Comparison of ENCODE assay signal across 16 cellular contexts in the genomic region with DNA sequence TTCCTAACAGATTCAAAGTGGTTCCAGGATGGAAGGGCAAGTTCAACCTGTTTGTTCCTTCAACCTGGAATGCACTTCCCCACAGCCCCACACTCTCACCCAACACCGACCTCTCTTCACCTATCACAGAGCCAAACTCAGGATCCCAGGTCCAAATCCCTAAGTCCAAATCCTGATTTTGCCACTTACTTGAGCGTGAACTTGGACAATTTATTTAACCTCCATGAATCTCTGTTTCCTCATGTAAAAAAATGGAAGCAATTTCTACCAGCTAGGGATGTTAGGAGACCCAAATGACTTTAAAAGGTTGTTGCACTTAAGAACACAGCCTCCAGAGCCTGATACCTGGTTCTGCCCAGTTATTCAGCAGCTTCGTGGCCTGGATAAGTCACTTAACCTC. TPM values are rescaled to one million over a fixed set of nuclear protein-coding genes. Genes with fewer than 3 reads are reported as not detected.
A peak's percentile ranks its signal among the peaks of the same experiment; 100 is the strongest.
DNase-seq lines count a peak whose midpoint lies in the region; ATAC-seq, FAIRE-seq and TF ChIP-seq lines count a peak whose summit lies in the region.
"Had no signal": no experiment of that assay in that cellular context is flagged by ENCODE, and none has a peak within 500 bp of the region (broad histone marks: within the 10 kb centered on the region; RNA-seq: fewer than 3 reads in every experiment).

No MANE protein-coding gene starts in this region.

- no peaks in the 10 kb centered on the region for H3K9me2 ChIP-seq in PC-9 (ENCODE audit: insufficient read depth)

- no peaks in the 10 kb centered on the region for H4K20me1 ChIP-seq in BLaER1 treated with 17β-estradiol and CSF1 and Interleukin-3, amounts not matched to agents 10 nM and 100 nM
- H4K20me1 ChIP-seq in PC-9 (ENCODE audit: insufficient read depth) (no peaks in the 10 kb centered on the region), endothelial cell of umbilical vein (replicated peaks; ENCODE audit: control insufficient read depth, extremely low read depth, insufficient read depth, low read length) (no peaks in the 10 kb centered on the region)

- dilution Hi-C loops in endothelial cell of umbilical vein (cut with MboI; ENCODE audit: extremely low pct_ligation_motif_present, low sequenced_read_pairs), result no loop called here

- no peaks in the 10 kb centered on the region for H3K36me3 Mint-ChIP-seq in natural killer cell treated with Interleukin-12 subunit alpha and Interleukin-12 subunit beta and Interleukin-15 and Interleukin-18, amount 100 ng/mL, for 72 hours
- H3K36me3 Mint-ChIP-seq: CD4-positive, alpha-beta memory T cell had no signal

- H3K4me3 ChIP-seq in BLaER1 treated with 17β-estradiol and CSF1 and Interleukin-3, amounts not matched to agents 10 nM and 100 nM, result no peak overlapping the region
- H3K4me3 ChIP-seq in PC-9 (no peak overlapping the region), endothelial cell of umbilical vein (replicated peaks in 1 of 3; ENCODE audit: insufficient read depth in 1 of 3, low read depth in 1 of 3, low read length in 3 of 3) (no peak overlapping the region)
- H3K4me3 ChIP-seq: SJCRH30 had no signal

- peaks cover 8 to 41% (median 15%) of the 10 kb centered on the region in 10 experiments; a peak in 19 of 20 replicates for H3K4me1 ChIP-seq in BLaER1 treated with 17β-estradiol and CSF1 and Interleukin-3, amounts not matched to agents 10 nM and 100 nM
- peaks cover 54% of the 10 kb centered on the region for H3K4me1 ChIP-seq in PC-9 (replicated peaks; ENCODE audit: insufficient read depth)
- H3K4me1 ChIP-seq in endothelial cell of umbilical vein (ENCODE audit: control insufficient read depth, extremely low read depth, insufficient read depth, low read length), result peaks cover 56% of the 10 kb centered on the region
- H3K4me1 ChIP-seq: BE2C, SJCRH30 had no signal

- no peak overlapping the region; a peak in 1 of 22 replicates for H3K27ac ChIP-seq in BLaER1 treated with 17β-estradiol and CSF1 and Interleukin-3, amounts not matched to agents 10 nM and 100 nM
- peak overlapping the region; percentile 54 for H3K27ac ChIP-seq in PC-9
- H3K27ac ChIP-seq in endothelial cell of umbilical vein (ENCODE audit: insufficient read depth, low read depth, low read length), result peak overlapping the region; percentile 93
- H3K27ac ChIP-seq: SJCRH30 had no signal

- H3K79me2 ChIP-seq in PC-9 (ENCODE audit: low read depth) (no peaks in the 10 kb centered on the region), endothelial cell of umbilical vein (ENCODE audit: control insufficient read depth, insufficient read depth, low read length) (no peaks in the 10 kb centered on the region)

- no peaks in the 10 kb centered on the region for H3K9me3 Mint-ChIP-seq in natural killer cell treated with Interleukin-12 subunit alpha and Interleukin-12 subunit beta and Interleukin-15 and Interleukin-18, amount 100 ng/mL, for 72 hours

- CTCF ChIA-PET in PC-9 (lab: Charles Lee), result interaction anchor here (0.6 kb wide), 1 partner anchor 384 kb away, joined by 3 read pairs; no protein-coding TSS in a partner anchor
- CTCF ChIA-PET in endothelial cell of umbilical vein (lab: Charles Lee), result interaction anchor here (0.7 to 2.3 kb wide), 5 partner anchors 18 to 49 kb away, joined by 3 to 12 read pairs (median 6); partner anchors contain the start of gene PVR

- H3K4me3 Mint-ChIP-seq in natural killer cell treated with Interleukin-12 subunit alpha and Interleukin-12 subunit beta and Interleukin-15 and Interleukin-18, amount 100 ng/mL, for 72 hours, result peak overlapping the region; percentile 12

- POLR2A ChIA-PET in PC-9 (lab: Charles Lee; ENCODE audit: unreplicated experiment) (no interaction called here), endothelial cell of umbilical vein (lab: Charles Lee) (interaction anchor here (1.1 to 1.2 kb wide), 3 partner anchors 18 to 36 kb away, joined by 4 to 8 read pairs (median 7); partner anchors contain the start of gene PVR)

- H3K4me2 ChIP-seq in BLaER1 treated with 17β-estradiol and CSF1 and Interleukin-3, amounts not matched to agents 10 nM and 100 nM, result peak overlapping the region in 8 of 11 experiments; percentile 23 to 80 (median 68); a peak in 13 of 22 replicates
- H3K4me2 ChIP-seq in PC-9 (peak overlapping the region; percentile 38), endothelial cell of umbilical vein (ENCODE audit: insufficient read depth, low read length) (peak overlapping the region; percentile 42)

- TF ChIP-seq CTCF in PC-9 (conservative IDR thresholded peaks at IDR 0.05) (no peak), endothelial cell of umbilical vein (IDR thresholded peaks at IDR 0.05; ENCODE audit: extremely low read depth in 1 of 2, insufficient read depth in 1 of 2, low read depth in 1 of 2, low read length in 2 of 2) (no peak)

- no peak for ATAC-seq in natural killer cell treated with Interleukin-12 subunit alpha and Interleukin-12 subunit beta and Interleukin-15 and Interleukin-18, amount 100 ng/mL, for 72 hours
- ATAC-seq in HG02588 (IDR thresholded peaks at IDR 0.05; ENCODE audit: unreplicated experiment), result no peak

- H3F3A ChIP-seq in PC-9 (ENCODE audit: insufficient read depth, low read depth), result peaks cover 40% of the 10 kb centered on the region; the same call in 1 of the 2 replicates

- H3K9ac ChIP-seq in BLaER1 treated with 17β-estradiol and CSF1 and Interleukin-3, amounts not matched to agents 10 nM and 100 nM, result no peak overlapping the region
- H3K9ac ChIP-seq in endothelial cell of umbilical vein (replicated peaks; ENCODE audit: extremely low read depth, insufficient read depth, low read length), result peak overlapping the region; percentile 43

- H3K27me3 ChIP-seq in BLaER1 treated with 17β-estradiol and CSF1 and Interleukin-3, amounts not matched to agents 10 nM and 100 nM, result no peaks in the 10 kb centered on the region
- H3K27me3 ChIP-seq in PC-9 (ENCODE audit: insufficient read depth, low read depth) (no peaks in the 10 kb centered on the region), endothelial cell of umbilical vein (ENCODE audit: control insufficient read depth in 2 of 2, insufficient read depth in 2 of 2, low read length in 2 of 2) (no peaks in the 10 kb centered on the region)
- H3K27me3 ChIP-seq: BE2C, SJCRH30 had no signal

- BruUV-seq in PC-9 (replicated peaks; lab: Mats Ljungman, UMichigan) (no TSS peak), endothelial cell of umbilical vein (replicated peaks; lab: Mats Ljungman, UMichigan) (no TSS peak)

- no peak for DNase-seq in PC-9
- DNase-seq in endothelial cell of umbilical vein (ENCODE audit: low read depth, low spot score), result no peak
- no peak for DNase-seq in natural killer cell treated with Interleukin-12 subunit alpha and Interleukin-12 subunit beta and Interleukin-15 and Interleukin-18, amount 100 ng/mL, for 72 hours (ENCODE audit: low spot score)
- DNase-seq in SW480 (ENCODE audit: low spot score), result no peak
- no peak for DNase-seq in middle frontal gyrus (ENCODE audit: extremely low spot score, low spot score)
- DNase-seq: BE2C; CD4-positive, alpha-beta memory T cell; H7; KBM-7; NCI-H2171; NCI-H446; RPMI8226 had no signal

- H3K9me3 ChIP-seq in BLaER1 treated with 17β-estradiol and CSF1 and Interleukin-3, amounts not matched to agents 10 nM and 100 nM (replicated peaks in 1 of 11), result peaks cover 0 to 11% (median 0%) of the 10 kb centered on the region in 11 experiments; a peak in 2 of 22 replicates
- H3K9me3 ChIP-seq in PC-9 (ENCODE audit: insufficient read depth, low read depth) (no peaks in the 10 kb centered on the region), endothelial cell of umbilical vein (replicated peaks; ENCODE audit: control insufficient read depth, insufficient read depth, low read length) (no peaks in the 10 kb centered on the region)
- H3K9me3 ChIP-seq: BE2C, SJCRH30 had no signal

- peaks cover 0 to 4% of the 10 kb centered on the region in 2 donors for H3K27me3 Mint-ChIP-seq in natural killer cell treated with Interleukin-12 subunit alpha and Interleukin-12 subunit beta and Interleukin-15 and Interleukin-18, amount 100 ng/mL, for 72 hours

- no peak for TF ChIP-seq POLR2A in endothelial cell of umbilical vein (IDR thresholded peaks at IDR 0.05; ENCODE audit: low read depth, low read length)

- H3K4me1 Mint-ChIP-seq in natural killer cell treated with Interleukin-12 subunit alpha and Interleukin-12 subunit beta and Interleukin-15 and Interleukin-18, amount 100 ng/mL, for 72 hours (ENCODE audit: low read depth in 2 of 2), result peaks cover 13 to 22% of the 10 kb centered on the region in 2 donors

- H3K36me3 ChIP-seq in BLaER1 treated with 17β-estradiol and CSF1 and Interleukin-3, amounts not matched to agents 10 nM and 100 nM, result no peaks in the 10 kb centered on the region
- no peaks in the 10 kb centered on the region for H3K36me3 ChIP-seq in PC-9 (ENCODE audit: low read depth)
- no peaks in the 10 kb centered on the region for H3K36me3 ChIP-seq in endothelial cell of umbilical vein (ENCODE audit: control insufficient read depth in 2 of 2, extremely low read depth in 1 of 2, insufficient read depth in 2 of 2, low read length in 2 of 2)
- H3K36me3 ChIP-seq: BE2C, SJCRH30 had no signal

- no peak for FAIRE-seq in endothelial cell of umbilical vein (lab: Jason Lieb, UNC)

- no peaks in the 10 kb centered on the region for H3K9me1 ChIP-seq in endothelial cell of umbilical vein (replicated peaks; ENCODE audit: control insufficient read depth, extremely low read depth, insufficient read depth, low read length)

- H2AFZ ChIP-seq in PC-9 (no peak overlapping the region), endothelial cell of umbilical vein (ENCODE audit: low read depth, low read length) (no peak overlapping the region)

- peak overlapping the region in 1 of 2 donors; percentile 78 for H3K27ac Mint-ChIP-seq in natural killer cell treated with Interleukin-12 subunit alpha and Interleukin-12 subunit beta and Interleukin-15 and Interleukin-18, amount 100 ng/mL, for 72 hours
- H3K27ac Mint-ChIP-seq: CD4-positive, alpha-beta memory T cell had no signal

- intact Hi-C loops in PC-9 (cut with micrococcal nuclease; ENCODE audit: unreplicated experiment), result no loop called here
- intact Hi-C loops in endothelial cell of umbilical vein (cut with micrococcal nuclease), result loop anchor here (1.0 kb wide), 5 partner anchors 18 to 77 kb away; partner anchors contain the start of gene PVR

RNA-seq across cellular contexts. Expression of gene IGSF23, which starts 5.4 kb away (rescaled TPM):
- not detected in 2 replicates for total RNA-seq in PC-9 (2021)
- total RNA-seq in endothelial cell of umbilical vein, result 0.35 TPM in 1 of 2 replicates, not detected in the other
- polyA plus RNA-seq in endothelial cell of umbilical vein, result 0.73 and 0.81 TPM in 2 replicates
- 0.58 and 0.59 TPM in 2 replicates for polyA plus RNA-seq in endothelial cell of umbilical vein (2011; cell fraction: cytosol; rRNA removed)
- 0.28 and 0.39 TPM in 2 replicates for polyA plus RNA-seq in endothelial cell of umbilical vein (2011; cell fraction: nucleus; rRNA removed)
- polyA plus RNA-seq in endothelial cell of umbilical vein (2012), result 0.78 and 1.4 TPM in 2 replicates
- 0.42 TPM in 1 of 2 replicates, not detected in the other for polyA minus RNA-seq in endothelial cell of umbilical vein
- not detected for polyA minus RNA-seq in endothelial cell of umbilical vein (2011; cell fraction: cytosol; rRNA and poly(A)+ RNA removed)
- not detected in 2 replicates for polyA minus RNA-seq in endothelial cell of umbilical vein (2011; cell fraction: nucleus; rRNA and poly(A)+ RNA removed)
- not detected for total RNA-seq in natural killer cell treated with Interleukin-12 subunit alpha and Interleukin-12 subunit beta and Interleukin-15 and Interleukin-18, amount 100 ng/mL, for 72 hours
- total RNA-seq: CD4-positive, alpha-beta memory T cell; H7; OCI-LY7; SJCRH30 had no signal
- polyA plus RNA-seq: CD4-positive, alpha-beta memory T cell had no signal

RNA-seq across cellular contexts. Expression of gene PVR, which starts 35.8 kb away (rescaled TPM):
- total RNA-seq in PC-9 (2021), result 50.8 and 52.1 TPM in 2 replicates
- total RNA-seq in endothelial cell of umbilical vein, result 133 and 199 TPM in 2 replicates
- 226 and 276 TPM in 2 replicates for polyA plus RNA-seq in endothelial cell of umbilical vein
- 186 and 209 TPM in 2 replicates for polyA plus RNA-seq in endothelial cell of umbilical vein (2011; cell fraction: cytosol; rRNA removed)
- polyA plus RNA-seq in endothelial cell of umbilical vein (2011; cell fraction: nucleus; rRNA removed), result 237 and 251 TPM in 2 replicates
- 200 and 203 TPM in 2 replicates for polyA plus RNA-seq in endothelial cell of umbilical vein (2012)
- 236 and 278 TPM in 2 replicates for polyA minus RNA-seq in endothelial cell of umbilical vein
- polyA minus RNA-seq in endothelial cell of umbilical vein (2011; cell fraction: cytosol; rRNA and poly(A)+ RNA removed), result 32.5 TPM
- 124 and 132 TPM in 2 replicates for polyA minus RNA-seq in endothelial cell of umbilical vein (2011; cell fraction: nucleus; rRNA and poly(A)+ RNA removed)
- 10 to 100 TPM; 11.7 to 20.3 TPM for total RNA-seq in natural killer cell treated with Interleukin-12 subunit alpha and Interleukin-12 subunit beta and Interleukin-15 and Interleukin-18, amount 100 ng/mL, for 72 hours
- total RNA-seq: OCI-LY7 had no signal

Comparison
In these comparisons a context has a peak if more than half of its experiments do, and no peak if none do; other contexts are left out.
1. H3K27ac ChIP-seq: peak in PC-9 (single experiment) and endothelial cell of umbilical vein (single experiment); none in BLaER1 treated with 17β-estradiol and CSF1 and Interleukin-3, amounts not matched to agents 10 nM and 100 nM (0 of 11).
2. Peak in every context shown above with its lines, with median percentiles within 50 percentile points of each other: H3K4me2 ChIP-seq.